ENCODE assay signal across 9 cellular contexts in the genomic region with DNA sequence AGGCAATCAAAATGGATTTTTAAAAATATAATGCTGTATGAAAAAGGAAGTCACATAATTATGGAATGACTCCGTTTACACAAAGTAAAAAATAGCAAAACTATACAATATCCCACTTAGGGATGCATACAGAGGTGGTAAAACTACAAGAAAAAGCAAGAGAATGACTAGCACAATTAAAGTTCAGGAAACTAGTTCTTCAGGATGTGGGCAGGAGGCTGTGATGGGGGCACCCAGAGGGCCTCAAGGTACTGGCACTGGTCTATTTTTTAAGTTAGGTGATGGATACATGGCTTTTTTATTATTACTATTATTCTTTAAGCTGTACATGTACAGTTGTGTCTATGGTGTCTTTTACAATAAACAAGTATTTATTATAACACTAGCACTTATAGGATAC. TPM values are rescaled to one million over a fixed set of nuclear protein-coding genes. Genes with fewer than 3 reads are reported as not detected.
DNase-seq lines count a peak whose midpoint lies in the region; ATAC-seq and TF ChIP-seq lines count a peak whose summit lies in the region.
"Had no signal": no experiment of that assay in that cellular context is flagged by ENCODE, and none has a peak within 500 bp of the region (broad histone marks: within the 10 kb centered on the region; RNA-seq: fewer than 3 reads in every experiment).

No MANE protein-coding gene starts in this region.

- DNase-seq in activated CD4-positive, alpha-beta memory T cell treated with anti-CD3 and anti-CD28 coated beads, Interleukin-2, amount 10 ng/mL, durations not matched to agents 7 days and 5 days, result no peak
- DNase-seq in fibroblast of pulmonary artery (ENCODE audit: low read depth) (no peak), posterior cingulate gyrus (no peak), NAMALWA (ENCODE audit: low spot score) (no peak), GM19238 (ENCODE audit: insufficient read length, low spot score) (no peak), mucosa of descending colon (no peak)
- DNase-seq: SIG-M5 had no signal

- H3K36me3 Mint-ChIP-seq in IgD-negative memory B cell, result peaks cover 10% of the 10 kb centered on the region
- H3K36me3 Mint-ChIP-seq in activated CD4-positive, alpha-beta memory T cell treated with anti-CD3 and anti-CD28 coated beads, Interleukin-2, amount 10 ng/mL, durations not matched to agents 7 days and 5 days (ENCODE audit: low read depth), result peaks cover 31% of the 10 kb centered on the region

- H3K36me3 ChIP-seq in skeletal muscle satellite cell (ENCODE audit: insufficient read depth, low read length), result peaks cover 23% of the 10 kb centered on the region
- H3K36me3 ChIP-seq in mucosa of descending colon (ENCODE audit: low read depth), result no peaks in the 10 kb centered on the region

- H3K9me3 ChIP-seq in skeletal muscle satellite cell (replicated peaks; ENCODE audit: low read length) (no peaks in the 10 kb centered on the region), mucosa of descending colon (no peaks in the 10 kb centered on the region)

- POLR2A ChIA-PET in activated CD4-positive, alpha-beta memory T cell treated with anti-CD3 and anti-CD28 coated beads, Interleukin-2, amount 10 ng/mL, durations not matched to agents 7 days and 5 days (lab: Charles Lee), result interaction anchor here (1.2 to 6.8 kb wide), 6 partner anchors 12 to 335 kb away, joined by 3 to 99 read pairs (median 17); a partner anchor contains a TSS

- H3K27ac Mint-ChIP-seq in IgD-negative memory B cell, result peak overlapping the region; percentile 73 to 92 (median 89)
- H3K27ac Mint-ChIP-seq in activated CD4-positive, alpha-beta memory T cell treated with anti-CD3 and anti-CD28 coated beads, Interleukin-2, amount 10 ng/mL, durations not matched to agents 7 days and 5 days, result peak overlapping the region; percentile 69

- H3K9me3 Mint-ChIP-seq in IgD-negative memory B cell, result no peaks in the 10 kb centered on the region
- H3K9me3 Mint-ChIP-seq in activated CD4-positive, alpha-beta memory T cell treated with anti-CD3 and anti-CD28 coated beads, Interleukin-2, amount 10 ng/mL, durations not matched to agents 7 days and 5 days, result no peaks in the 10 kb centered on the region

- intact Hi-C loops in posterior cingulate gyrus (cut with DNase I), result no loop called here
- intact Hi-C loops in mucosa of descending colon (cut with DNase I, micrococcal nuclease), result no loop called here

- H3K4me2 ChIP-seq in skeletal muscle satellite cell (ENCODE audit: low read length), result peak overlapping the region; percentile 99

- no peak for TF ChIP-seq CTCF in fibroblast of pulmonary artery (IDR thresholded peaks at IDR 0.05; ENCODE audit: low read length, missing control alignments)
- no peak for TF ChIP-seq CTCF in mucosa of descending colon (IDR thresholded peaks at IDR 0.05)

- no peaks in the 10 kb centered on the region for H3K27me3 ChIP-seq in skeletal muscle satellite cell (ENCODE audit: control insufficient read depth, insufficient read depth, low read length)

- CTCF ChIA-PET in activated CD4-positive, alpha-beta memory T cell treated with anti-CD3 and anti-CD28 coated beads, Interleukin-2, amount 10 ng/mL, durations not matched to agents 7 days and 5 days (lab: Charles Lee), result interaction anchor here (1.2 to 3.4 kb wide), 2 partner anchors 14 to 42 kb away, joined by 3 to 16 read pairs; a partner anchor contains a TSS

- H3K4me1 Mint-ChIP-seq in IgD-negative memory B cell, result peaks cover 16 to 19% (median 18%) of the 10 kb centered on the region in 3 donors
- H3K4me1 Mint-ChIP-seq in activated CD4-positive, alpha-beta memory T cell treated with anti-CD3 and anti-CD28 coated beads, Interleukin-2, amount 10 ng/mL, durations not matched to agents 7 days and 5 days, result peaks cover 44% of the 10 kb centered on the region

- H3K4me3 ChIP-seq in fibroblast of pulmonary artery (replicated peaks; ENCODE audit: low read depth, low read length) (peak overlapping the region; percentile 80), skeletal muscle satellite cell (ENCODE audit: low read length) (peak overlapping the region; percentile 78), mucosa of descending colon (no peak overlapping the region)

- H3K4me1 ChIP-seq in skeletal muscle satellite cell (ENCODE audit: control insufficient read depth, insufficient read depth, low read length) (peaks cover 63% of the 10 kb centered on the region), mucosa of descending colon (ENCODE audit: low read depth) (peaks cover 42% of the 10 kb centered on the region)

- H3K27me3 Mint-ChIP-seq in IgD-negative memory B cell, result no peaks in the 10 kb centered on the region
- H3K27me3 Mint-ChIP-seq in activated CD4-positive, alpha-beta memory T cell treated with anti-CD3 and anti-CD28 coated beads, Interleukin-2, amount 10 ng/mL, durations not matched to agents 7 days and 5 days, result no peaks in the 10 kb centered on the region

- no peak for ATAC-seq in mucosa of descending colon

- H3K9ac ChIP-seq in skeletal muscle satellite cell (ENCODE audit: low read depth, low read length), result peak overlapping the region; percentile 93

- H3K4me3 Mint-ChIP-seq in IgD-negative memory B cell, result peak overlapping the region; percentile 61 to 99 (median 92)
- peak overlapping the region; percentile 98 for H3K4me3 Mint-ChIP-seq in activated CD4-positive, alpha-beta memory T cell treated with anti-CD3 and anti-CD28 coated beads, Interleukin-2, amount 10 ng/mL, durations not matched to agents 7 days and 5 days

RNA-seq across cellular contexts. Expression of a gene that starts 1.4 kb away (rescaled TPM):
- polyA plus RNA-seq in IgD-negative memory B cell, result 20.6 TPM
- 10 to 100 TPM; 29.9 to 31.1 TPM for total RNA-seq in activated CD4-positive, alpha-beta memory T cell treated with anti-CD3 and anti-CD28 coated beads, Interleukin-2, amount 10 ng/mL, durations not matched to agents 7 days and 5 days
- total RNA-seq in skeletal muscle satellite cell (2012; rRNA removed), result 9.8 and 9.9 TPM in 2 replicates
- 10 to 100 TPM; 25.6 to 42.4 (median 25.9) TPM for total RNA-seq in mucosa of descending colon

RNA-seq across cellular contexts. Expression of a gene that starts 41.6 kb away (rescaled TPM):
- polyA plus RNA-seq in IgD-negative memory B cell, result 151 TPM
- 10 to 100 TPM; 63.7 to 64.2 TPM for total RNA-seq in activated CD4-positive, alpha-beta memory T cell treated with anti-CD3 and anti-CD28 coated beads, Interleukin-2, amount 10 ng/mL, durations not matched to agents 7 days and 5 days
- 52.9 and 59.1 TPM in 2 replicates for total RNA-seq in skeletal muscle satellite cell (2012; rRNA removed)
- 10 to 100 TPM; 30.2 to 59.5 (median 35.4) TPM for total RNA-seq in mucosa of descending colon
